In genomic region chr1:77683142-77683835, GRCh38 we compare ENCODE assay signal across 1 cellular context.
A peak's percentile ranks its signal among the peaks of the same experiment; 100 is the strongest.
TF ChIP-seq lines count a peak whose summit lies in the region.

No MANE protein-coding gene starts in this region.

TF ChIP-seq in HepG2, 621 proteins besides CTCF, POLR2A, EP300 and RAD21 (continued from another document and continues in another):
- TF ChIP-seq, protein P1, sequence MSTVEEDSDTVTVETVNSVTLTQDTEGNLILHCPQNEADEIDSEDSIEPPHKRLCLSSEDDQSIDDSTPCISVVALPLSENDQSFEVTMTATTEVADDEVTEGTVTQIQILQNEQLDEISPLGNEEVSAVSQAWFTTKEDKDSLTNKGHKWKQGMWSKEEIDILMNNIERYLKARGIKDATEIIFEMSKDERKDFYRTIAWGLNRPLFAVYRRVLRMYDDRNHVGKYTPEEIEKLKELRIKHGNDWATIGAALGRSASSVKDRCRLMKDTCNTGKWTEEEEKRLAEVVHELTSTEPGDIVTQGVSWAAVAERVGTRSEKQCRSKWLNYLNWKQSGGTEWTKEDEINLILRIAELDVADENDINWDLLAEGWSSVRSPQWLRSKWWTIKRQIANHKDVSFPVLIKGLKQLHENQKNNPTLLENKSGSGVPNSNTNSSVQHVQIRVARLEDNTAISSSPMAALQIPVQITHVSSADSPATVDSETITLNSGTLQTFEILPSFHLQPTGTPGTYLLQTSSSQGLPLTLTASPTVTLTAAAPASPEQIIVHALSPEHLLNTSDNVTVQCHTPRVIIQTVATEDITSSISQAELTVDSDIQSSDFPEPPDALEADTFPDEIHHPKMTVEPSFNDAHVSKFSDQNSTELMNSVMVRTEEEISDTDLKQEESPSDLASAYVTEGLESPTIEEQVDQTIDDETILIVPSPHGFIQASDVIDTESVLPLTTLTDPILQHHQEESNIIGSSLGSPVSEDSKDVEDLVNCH (CRISPR knock-in tag; IDR thresholded peaks at IDR 0.05), result no peak
- TF ChIP-seq ZBTB1 (CRISPR knock-in tag; IDR thresholded peaks at IDR 0.05; ENCODE audit: borderline replicate concordance) (no peak), TERF1 (CRISPR knock-in tag; IDR thresholded peaks at IDR 0.05) (no peak), ZSCAN20 (CRISPR knock-in tag; IDR thresholded peaks at IDR 0.05; ENCODE audit: borderline replicate concordance) (no peak; the same call in 1 of the 2 replicates), NAIF1 (CRISPR knock-in tag; IDR thresholded peaks at IDR 0.05; ENCODE audit: borderline replicate concordance) (no peak), YY1 (IDR thresholded peaks at IDR 0.05; ENCODE audit: insufficient read depth, insufficient replicate concordance, low read depth, low read length) (peak; percentile 75), NR3C1 (CRISPR knock-in tag; IDR thresholded peaks at IDR 0.05) (no peak), ZNF205 (CRISPR knock-in tag; IDR thresholded peaks at IDR 0.05) (no peak), ZNF407 (CRISPR knock-in tag; IDR thresholded peaks at IDR 0.05; ENCODE audit: not compliant biosample characterization) (no peak), IRF2 (CRISPR knock-in tag; IDR thresholded peaks at IDR 0.05) (peak; percentile 55), SRSF4 (IDR thresholded peaks at IDR 0.05; ENCODE audit: low read depth, low read length, poor library complexity, severe bottlenecking) (no peak), UBTF (CRISPR knock-in tag; IDR thresholded peaks at IDR 0.05) (peak; percentile 88; the same call in 1 of the 2 replicates), FOXA3 (CRISPR knock-in tag; IDR thresholded peaks at IDR 0.05) (peak; percentile 27), HES4 (CRISPR knock-in tag; IDR thresholded peaks at IDR 0.05; ENCODE audit: borderline replicate concordance) (no peak), ZFAT (CRISPR knock-in tag; conservative IDR thresholded peaks at IDR 0.05) (no peak), NFYC (CRISPR knock-in tag; IDR thresholded peaks at IDR 0.05) (no peak), ZSCAN30 (CRISPR knock-in tag; IDR thresholded peaks at IDR 0.05) (no peak)
- TF ChIP-seq, protein P2, sequence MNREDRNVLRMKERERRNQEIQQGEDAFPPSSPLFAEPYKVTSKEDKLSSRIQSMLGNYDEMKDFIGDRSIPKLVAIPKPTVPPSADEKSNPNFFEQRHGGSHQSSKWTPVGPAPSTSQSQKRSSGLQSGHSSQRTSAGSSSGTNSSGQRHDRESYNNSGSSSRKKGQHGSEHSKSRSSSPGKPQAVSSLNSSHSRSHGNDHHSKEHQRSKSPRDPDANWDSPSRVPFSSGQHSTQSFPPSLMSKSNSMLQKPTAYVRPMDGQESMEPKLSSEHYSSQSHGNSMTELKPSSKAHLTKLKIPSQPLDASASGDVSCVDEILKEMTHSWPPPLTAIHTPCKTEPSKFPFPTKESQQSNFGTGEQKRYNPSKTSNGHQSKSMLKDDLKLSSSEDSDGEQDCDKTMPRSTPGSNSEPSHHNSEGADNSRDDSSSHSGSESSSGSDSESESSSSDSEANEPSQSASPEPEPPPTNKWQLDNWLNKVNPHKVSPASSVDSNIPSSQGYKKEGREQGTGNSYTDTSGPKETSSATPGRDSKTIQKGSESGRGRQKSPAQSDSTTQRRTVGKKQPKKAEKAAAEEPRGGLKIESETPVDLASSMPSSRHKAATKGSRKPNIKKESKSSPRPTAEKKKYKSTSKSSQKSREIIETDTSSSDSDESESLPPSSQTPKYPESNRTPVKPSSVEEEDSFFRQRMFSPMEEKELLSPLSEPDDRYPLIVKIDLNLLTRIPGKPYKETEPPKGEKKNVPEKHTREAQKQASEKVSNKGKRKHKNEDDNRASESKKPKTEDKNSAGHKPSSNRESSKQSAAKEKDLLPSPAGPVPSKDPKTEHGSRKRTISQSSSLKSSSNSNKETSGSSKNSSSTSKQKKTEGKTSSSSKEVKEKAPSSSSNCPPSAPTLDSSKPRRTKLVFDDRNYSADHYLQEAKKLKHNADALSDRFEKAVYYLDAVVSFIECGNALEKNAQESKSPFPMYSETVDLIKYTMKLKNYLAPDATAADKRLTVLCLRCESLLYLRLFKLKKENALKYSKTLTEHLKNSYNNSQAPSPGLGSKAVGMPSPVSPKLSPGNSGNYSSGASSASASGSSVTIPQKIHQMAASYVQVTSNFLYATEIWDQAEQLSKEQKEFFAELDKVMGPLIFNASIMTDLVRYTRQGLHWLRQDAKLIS (CRISPR knock-in tag; IDR thresholded peaks at IDR 0.05), result no peak
- TF ChIP-seq, protein P3, sequence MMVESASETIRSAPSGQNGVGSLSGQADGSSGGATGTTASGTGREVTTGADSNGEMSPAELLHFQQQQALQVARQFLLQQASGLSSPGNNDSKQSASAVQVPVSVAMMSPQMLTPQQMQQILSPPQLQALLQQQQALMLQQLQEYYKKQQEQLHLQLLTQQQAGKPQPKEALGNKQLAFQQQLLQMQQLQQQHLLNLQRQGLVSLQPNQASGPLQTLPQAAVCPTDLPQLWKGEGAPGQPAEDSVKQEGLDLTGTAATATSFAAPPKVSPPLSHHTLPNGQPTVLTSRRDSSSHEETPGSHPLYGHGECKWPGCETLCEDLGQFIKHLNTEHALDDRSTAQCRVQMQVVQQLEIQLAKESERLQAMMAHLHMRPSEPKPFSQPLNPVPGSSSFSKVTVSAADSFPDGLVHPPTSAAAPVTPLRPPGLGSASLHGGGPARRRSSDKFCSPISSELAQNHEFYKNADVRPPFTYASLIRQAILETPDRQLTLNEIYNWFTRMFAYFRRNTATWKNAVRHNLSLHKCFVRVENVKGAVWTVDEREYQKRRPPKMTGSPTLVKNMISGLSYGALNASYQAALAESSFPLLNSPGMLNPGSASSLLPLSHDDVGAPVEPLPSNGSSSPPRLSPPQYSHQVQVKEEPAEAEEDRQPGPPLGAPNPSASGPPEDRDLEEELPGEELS (CRISPR knock-in tag; IDR thresholded peaks at IDR 0.05), result peak; percentile 55
- TF ChIP-seq, protein P4, sequence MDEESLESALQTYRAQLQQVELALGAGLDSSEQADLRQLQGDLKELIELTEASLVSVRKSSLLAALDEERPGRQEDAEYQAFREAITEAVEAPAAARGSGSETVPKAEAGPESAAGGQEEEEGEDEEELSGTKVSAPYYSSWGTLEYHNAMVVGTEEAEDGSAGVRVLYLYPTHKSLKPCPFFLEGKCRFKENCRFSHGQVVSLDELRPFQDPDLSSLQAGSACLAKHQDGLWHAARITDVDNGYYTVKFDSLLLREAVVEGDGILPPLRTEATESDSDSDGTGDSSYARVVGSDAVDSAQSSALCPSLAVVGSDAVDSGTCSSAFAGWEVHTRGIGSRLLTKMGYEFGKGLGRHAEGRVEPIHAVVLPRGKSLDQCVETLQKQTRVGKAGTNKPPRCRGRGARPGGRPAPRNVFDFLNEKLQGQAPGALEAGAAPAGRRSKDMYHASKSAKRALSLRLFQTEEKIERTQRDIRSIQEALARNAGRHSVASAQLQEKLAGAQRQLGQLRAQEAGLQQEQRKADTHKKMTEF (CRISPR knock-in tag; IDR thresholded peaks at IDR 0.05), result peak; percentile 60; the same call in 1 of the 2 replicates
- TF ChIP-seq, protein P5, sequence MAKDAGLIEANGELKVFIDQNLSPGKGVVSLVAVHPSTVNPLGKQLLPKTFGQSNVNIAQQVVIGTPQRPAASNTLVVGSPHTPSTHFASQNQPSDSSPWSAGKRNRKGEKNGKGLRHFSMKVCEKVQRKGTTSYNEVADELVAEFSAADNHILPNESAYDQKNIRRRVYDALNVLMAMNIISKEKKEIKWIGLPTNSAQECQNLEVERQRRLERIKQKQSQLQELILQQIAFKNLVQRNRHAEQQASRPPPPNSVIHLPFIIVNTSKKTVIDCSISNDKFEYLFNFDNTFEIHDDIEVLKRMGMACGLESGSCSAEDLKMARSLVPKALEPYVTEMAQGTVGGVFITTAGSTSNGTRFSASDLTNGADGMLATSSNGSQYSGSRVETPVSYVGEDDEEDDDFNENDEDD (CRISPR knock-in tag; IDR thresholded peaks at IDR 0.05; ENCODE audit: borderline replicate concordance), result peak; percentile 40; the same call in 1 of the 2 replicates
